ENCODE assay signal across 9 cellular contexts in the genomic region with DNA sequence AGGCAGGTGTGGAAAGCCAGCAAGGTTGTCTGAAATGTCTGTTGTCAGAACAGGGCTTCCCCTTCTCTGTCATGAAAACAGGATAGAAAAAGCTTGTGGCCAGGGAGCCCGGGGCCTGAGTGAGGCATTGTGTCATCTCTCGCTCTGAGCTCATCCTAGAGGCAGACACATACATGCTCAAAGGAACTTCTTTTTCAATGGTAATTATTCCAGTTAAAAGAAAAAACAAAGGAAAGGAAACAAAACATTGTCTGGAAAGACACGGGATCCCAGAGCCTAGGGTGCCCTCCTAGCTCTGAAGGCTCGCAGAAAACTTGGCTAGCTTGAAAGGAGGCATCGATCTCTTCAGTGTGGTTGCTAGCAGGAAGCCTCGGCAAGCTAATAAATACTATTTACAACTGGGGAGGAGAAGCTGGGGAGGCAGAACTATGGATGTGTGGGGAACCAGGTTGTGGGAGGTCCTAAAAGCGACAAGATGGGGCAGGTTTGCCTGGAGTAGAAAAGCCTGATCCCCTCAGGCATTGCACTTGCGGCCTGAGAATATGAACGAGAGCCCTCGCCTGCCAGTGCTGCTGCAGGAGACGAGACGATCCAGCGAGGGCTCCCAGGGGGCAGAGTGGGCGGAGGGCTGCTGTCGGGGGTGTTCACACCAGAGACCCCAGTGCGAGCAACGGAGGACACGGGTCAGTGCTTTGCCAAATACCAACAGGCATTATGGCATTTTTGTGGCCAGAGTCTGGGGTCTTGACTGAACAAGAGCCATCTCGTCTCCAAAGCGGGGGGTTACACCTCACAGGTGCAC. TPM values are rescaled to one million over a fixed set of nuclear protein-coding genes. Genes with fewer than 3 reads are reported as not detected.
DNase-seq lines count a peak whose midpoint lies in the region; ATAC-seq and TF ChIP-seq lines count a peak whose summit lies in the region.
"Had no signal": no experiment of that assay in that cellular context is flagged by ENCODE, and none has a peak within 500 bp of the region (broad histone marks: within the 10 kb centered on the region; RNA-seq: fewer than 3 reads in every experiment).

No MANE protein-coding gene starts in this region.

- H3K4me3 ChIP-seq in HUES48 (ENCODE audit: low read depth, low read length) (no peak overlapping the region), skeletal muscle satellite cell (ENCODE audit: low read length) (no peak overlapping the region)

- CTCF ChIA-PET in HEK293T (lab: Yijun Ruan, JAX), result interaction anchor here (0.6 kb wide), 1 partner anchor 123 kb away, joined by 3 read pairs; no protein-coding TSS in a partner anchor

- H3K9ac ChIP-seq in HUES48 (ENCODE audit: low read depth, low read length), result peak overlapping the region; percentile 10; the same call in 1 of the 2 replicates
- peak overlapping the region; percentile 82 for H3K9ac ChIP-seq in skeletal muscle satellite cell (ENCODE audit: low read depth, low read length)

- H3K4me2 ChIP-seq in skeletal muscle satellite cell (ENCODE audit: low read length), result peak overlapping the region; percentile 42

- H3K36me3 ChIP-seq in HUES48 (ENCODE audit: control insufficient read depth, insufficient read depth, low read length) (peaks cover 59% of the 10 kb centered on the region), skeletal muscle satellite cell (ENCODE audit: insufficient read depth, low read length) (peaks cover 54% of the 10 kb centered on the region)

- H3K27me3 ChIP-seq in HUES48 (ENCODE audit: control insufficient read depth, insufficient read depth, low read length), result no peaks in the 10 kb centered on the region
- no peaks in the 10 kb centered on the region for H3K27me3 ChIP-seq in skeletal muscle satellite cell (ENCODE audit: control insufficient read depth, insufficient read depth, low read length)

- POLR2A ChIA-PET in HEK293T (lab: Yijun Ruan, JAX), result interaction anchor here (1.1 kb wide), 1 partner anchor 9 kb away, joined by 3 read pairs; no protein-coding TSS in a partner anchor

- DNase-seq in fibroblast of gingiva (ENCODE audit: low read depth) (peak; percentile 20), LoVo (ENCODE audit: low spot score) (no peak), NCI-H2171 treated with DMSO at 0.1 percent for 48 hours (lab: John Stamatoyannopoulos, UW) (no peak), HEK293T (ENCODE audit: extremely low spot score) (no peak), HuH-7.5 (ENCODE audit: low spot score) (no peak)
- DNase-seq: activated CD8-positive, alpha-beta memory T cell treated with anti-CD3 and anti-CD28 coated beads, Interleukin-2, amount 50 U/mL, for 4 hours had no signal

- peak overlapping the region; percentile 95 for H3K27ac ChIP-seq in HUES48 (ENCODE audit: low read depth, low read length)

- ATAC-seq in GM18907 (IDR thresholded peaks at IDR 0.05; ENCODE audit: unreplicated experiment), result peak; percentile 39

- H3K4me1 ChIP-seq in HUES48 (ENCODE audit: control insufficient read depth, insufficient read depth, low read length) (peaks cover 53% of the 10 kb centered on the region), skeletal muscle satellite cell (ENCODE audit: control insufficient read depth, insufficient read depth, low read length) (peaks cover 91% of the 10 kb centered on the region)

- 0 out of 2 replicates have a peak, but pooled peaks cover 5% of the 10 kb centered on the region for H3K9me3 ChIP-seq in HUES48 (ENCODE audit: control insufficient read depth, insufficient read depth, low read length)
- H3K9me3 ChIP-seq in skeletal muscle satellite cell (replicated peaks; ENCODE audit: low read length), result no peaks in the 10 kb centered on the region

TF ChIP-seq in HEK293T, 16 proteins besides CTCF, POLR2A, EP300 and RAD21:
- TF ChIP-seq BHLHE40 (IDR thresholded peaks at IDR 0.05; ENCODE audit: borderline replicate concordance), result no peak
- TF ChIP-seq FOXK2 (IDR thresholded peaks at IDR 0.05), result no peak
- TF ChIP-seq L3MBTL2 (conservative IDR thresholded peaks at IDR 0.05), result no peak
- no peak for TF ChIP-seq FOXA1 (IDR thresholded peaks at IDR 0.05)
- TF ChIP-seq TARDBP (IDR thresholded peaks at IDR 0.05), result no peak
- no peak for TF ChIP-seq LEF1 (IDR thresholded peaks at IDR 0.05; ENCODE audit: borderline replicate concordance)
- TF ChIP-seq ARNT (IDR thresholded peaks at IDR 0.05), result no peak
- TF ChIP-seq, protein P1, sequence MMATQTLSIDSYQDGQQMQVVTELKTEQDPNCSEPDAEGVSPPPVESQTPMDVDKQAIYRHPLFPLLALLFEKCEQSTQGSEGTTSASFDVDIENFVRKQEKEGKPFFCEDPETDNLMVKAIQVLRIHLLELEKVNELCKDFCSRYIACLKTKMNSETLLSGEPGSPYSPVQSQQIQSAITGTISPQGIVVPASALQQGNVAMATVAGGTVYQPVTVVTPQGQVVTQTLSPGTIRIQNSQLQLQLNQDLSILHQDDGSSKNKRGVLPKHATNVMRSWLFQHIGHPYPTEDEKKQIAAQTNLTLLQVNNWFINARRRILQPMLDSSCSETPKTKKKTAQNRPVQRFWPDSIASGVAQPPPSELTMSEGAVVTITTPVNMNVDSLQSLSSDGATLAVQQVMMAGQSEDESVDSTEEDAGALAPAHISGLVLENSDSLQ (IDR thresholded peaks at IDR 0.05), result no peak
- TF ChIP-seq NFRKB (IDR thresholded peaks at IDR 0.05), result no peak
- TF ChIP-seq FOXM1 (IDR thresholded peaks at IDR 0.05; ENCODE audit: borderline replicate concordance), result no peak
- TF ChIP-seq SUZ12 (IDR thresholded peaks at IDR 0.05), result no peak
- no peak for TF ChIP-seq CTBP1 (IDR thresholded peaks at IDR 0.05; ENCODE audit: borderline replicate concordance)
- no peak for TF ChIP-seq HDGF (IDR thresholded peaks at IDR 0.05; ENCODE audit: borderline replicate concordance)
- no peak for TF ChIP-seq ZNF384 (IDR thresholded peaks at IDR 0.05)
- TF ChIP-seq SP1 (IDR thresholded peaks at IDR 0.05), result no peak
- no peak for TF ChIP-seq ELF4 (IDR thresholded peaks at IDR 0.05)

RNA-seq across cellular contexts. Expression of gene DGKI, which starts 32.8 kb away (rescaled TPM):
- total RNA-seq in skeletal muscle satellite cell (2012; rRNA removed), result 6.1 and 12.7 TPM in 2 replicates
